15 cellular contexts compared by ENCODE assay signal in genomic region chr17:61324540-61324868, GRCh38.
A peak's percentile ranks its signal among the peaks of the same experiment; 100 is the strongest.
DNase-seq lines count a peak whose midpoint lies in the region; ATAC-seq and TF ChIP-seq lines count a peak whose summit lies in the region.
"Had no signal": no experiment of that assay in that cellular context is flagged by ENCODE, and none has a peak within 500 bp of the region (broad histone marks: within the 10 kb centered on the region; RNA-seq: fewer than 3 reads in every experiment).

No MANE protein-coding gene starts in this region.

- TF ChIP-seq POLR2A in HCT116 (IDR thresholded peaks at IDR 0.05; ENCODE audit: borderline replicate concordance, extremely low read depth, insufficient read depth, insufficient read length), result no peak

- CTCF ChIA-PET in HCT116 (lab: Charles Lee), result no interaction called here

- H3K27ac ChIP-seq in HCT116 (ENCODE audit: low read depth, low read length), result no peak overlapping the region
- H3K27ac ChIP-seq in skeletal muscle tissue (ENCODE audit: low read depth, low read length), result peak overlapping the region; percentile 62
- H3K27ac ChIP-seq: suprapubic skin had no signal

- BruUV-seq in HCT116 (replicated peaks; lab: Mats Ljungman, UMichigan), result no TSS peak

- intact Hi-C loops in HCT116 (cut with micrococcal nuclease), result no loop called here

- H3K4me3 ChIP-seq in HCT116 (replicated peaks in 1 of 2; ENCODE audit: low read depth in 1 of 2, low read length in 2 of 2), result no peak overlapping the region
- H3K4me3 ChIP-seq in fibroblast of the aortic adventitia (ENCODE audit: low read depth, low read length), result no peak overlapping the region
- no peak overlapping the region for H3K4me3 ChIP-seq in skeletal muscle tissue (ENCODE audit: low read length in 3 of 3)
- H3K4me3 ChIP-seq: suprapubic skin had no signal

- no peaks in the 10 kb centered on the region for H3K9me2 ChIP-seq in HCT116 (ENCODE audit: insufficient read depth)

- no peak for DNase-seq in HCT116 (ENCODE audit: low read depth, low spot score)
- peak; percentile 39 for DNase-seq in fibroblast of the aortic adventitia (ENCODE audit: low read depth)
- no peak for DNase-seq in activated gamma-delta T cell treated with Interleukin-2 at 50 U/mL for 16 hours
- no peak for DNase-seq in NCI-H2081 (lab: John Stamatoyannopoulos, UW)
- no peak for DNase-seq in activated CD8-positive, alpha-beta memory T cell treated with anti-CD3 and anti-CD28 coated beads, Interleukin-2, amount 50 U/mL, for 48 hours
- DNase-seq: C1 segment of cervical spinal cord, DMS 273 treated with DMSO at 0.1 percent for 48 hours, mammary epithelial cell, natural killer cell, NCI-H187 treated with DMSO at 0.1 percent for 48 hours, NCI-H524 treated with DMSO at 0.1 percent for 48 hours had no signal

- H4K20me1 ChIP-seq in HCT116 (ENCODE audit: insufficient read depth), result no peaks in the 10 kb centered on the region

- peak; percentile 31; the same call in 1 of the 2 replicates for ATAC-seq in HCT116
- no peak; the same call in 2 of the 3 replicates for ATAC-seq in SK-N-SH treated with all-trans-retinoic acid at 6 μM for 48 hours
- no peak for ATAC-seq in HG03025 (IDR thresholded peaks at IDR 0.05; ENCODE audit: low FRiP score, unreplicated experiment)
- ATAC-seq: natural killer cell had no signal

- H3K27me3 ChIP-seq in HCT116 (ENCODE audit: insufficient read depth, low read length), result no peaks in the 10 kb centered on the region
- no peaks in the 10 kb centered on the region for H3K27me3 ChIP-seq in skeletal muscle tissue (ENCODE audit: control insufficient read depth in 3 of 3, insufficient read depth in 3 of 3, low read length in 3 of 3)
- H3K27me3 ChIP-seq: suprapubic skin had no signal

- H3K4me2 ChIP-seq in HCT116 (ENCODE audit: low read length), result peak overlapping the region; percentile 20

- TF ChIP-seq CTCF in HCT116 (IDR thresholded peaks at IDR 0.05 in 2 of 3, conservative IDR thresholded peaks at IDR 0.05 in 1 of 3; ENCODE audit: borderline replicate concordance in 1 of 3, insufficient read depth in 1 of 3, low read depth in 2 of 3, low read length in 2 of 3) (no peak), fibroblast of the aortic adventitia (IDR thresholded peaks at IDR 0.05; ENCODE audit: insufficient read depth, low read length) (no peak)

- H3K4me1 ChIP-seq in HCT116 (ENCODE audit: control insufficient read depth in 1 of 2, insufficient read depth in 2 of 2, low read length in 2 of 2) (peaks cover 7 to 16% of the 10 kb centered on the region in 2 experiments; a peak in 3 of 4 replicates), skeletal muscle tissue (ENCODE audit: control insufficient read depth in 3 of 3, insufficient read depth in 3 of 3, low read length in 3 of 3) (peaks cover 6 to 11% (median 10%) of the 10 kb centered on the region in 3 donors)

- H2AFZ ChIP-seq in HCT116 (ENCODE audit: low read depth, low read length, poor library complexity, severe bottlenecking), result no peak overlapping the region

- no peaks in the 10 kb centered on the region for H3K79me2 ChIP-seq in HCT116 (ENCODE audit: insufficient read depth, low read length)

- H3K9me3 ChIP-seq in HCT116 (ENCODE audit: control insufficient read depth in 1 of 2, insufficient read depth in 1 of 2, low read depth in 1 of 2, low read length in 2 of 2), result no peaks in the 10 kb centered on the region
- H3K9me3 ChIP-seq in skeletal muscle tissue (ENCODE audit: control insufficient read depth in 3 of 3, low read length in 3 of 3), result no peaks in the 10 kb centered on the region
- H3K9me3 ChIP-seq: suprapubic skin had no signal

- TF ChIP-seq RAD21 in HCT116 (IDR thresholded peaks at IDR 0.05; ENCODE audit: low read depth), result no peak

- POLR2A ChIA-PET in HCT116 (lab: Charles Lee), result no interaction called here

- H3K9ac ChIP-seq in HCT116 (ENCODE audit: low read length), result no peak overlapping the region
- H3K9ac ChIP-seq in skeletal muscle tissue (ENCODE audit: low read depth in 1 of 3, low read length in 3 of 3), result no peak overlapping the region

- H3K36me3 ChIP-seq in HCT116 (ENCODE audit: control insufficient read depth in 1 of 2, insufficient read depth in 2 of 2, low read length in 2 of 2) (no peaks in the 10 kb centered on the region), skeletal muscle tissue (ENCODE audit: control insufficient read depth in 3 of 3, insufficient read depth in 3 of 3, low read length in 3 of 3) (no peaks in the 10 kb centered on the region)
- H3K36me3 ChIP-seq: suprapubic skin had no signal

- RAD21 ChIA-PET in HCT116 (lab: Charles Lee; ENCODE audit: low non-redundant PET in 1 of 2, low total read pairs in 2 of 2, uncharacterized antibody in 2 of 2, unreplicated experiment in 2 of 2), result no interaction called here

TF ChIP-seq in HCT116, 20 proteins besides CTCF, POLR2A, EP300 and RAD21 (continues in another document):
- no peak for TF ChIP-seq EZH2 (IDR thresholded peaks at IDR 0.05)
- no peak for TF ChIP-seq REST (IDR thresholded peaks at IDR 0.05; ENCODE audit: low read depth)
- TF ChIP-seq POLR2AphosphoS5 (IDR thresholded peaks at IDR 0.05; ENCODE audit: low read depth, low read length), result no peak
- no peak for TF ChIP-seq ZNF274 (IDR thresholded peaks at IDR 0.05; ENCODE audit: low read depth, low read length)
- no peak for TF ChIP-seq CBX3 (IDR thresholded peaks at IDR 0.05; ENCODE audit: low read depth)
- TF ChIP-seq SIN3A (IDR thresholded peaks at IDR 0.05; ENCODE audit: low read depth), result no peak

TF ChIP-seq in SK-N-SH treated with all-trans-retinoic acid at 6 μM for 48 hours, 23 proteins besides CTCF, POLR2A, EP300 and RAD21:
- no peak for TF ChIP-seq ESRRG (CRISPR knock-in tag; IDR thresholded peaks at IDR 0.05)
- no peak for TF ChIP-seq TCF4 (CRISPR knock-in tag; IDR thresholded peaks at IDR 0.05; ENCODE audit: borderline replicate concordance)
- TF ChIP-seq ISL1 (CRISPR knock-in tag; IDR thresholded peaks at IDR 0.05), result 0 out of 2 replicates have a peak, but pooled peaks have one; percentile 18
